ENCODE assay signal across 8 cellular contexts in genomic region chr20:18587665-18588553, GRCh38. TPM values are rescaled to one million over a fixed set of nuclear protein-coding genes. Genes with fewer than 3 reads are reported as not detected.
DNase-seq lines count a peak whose midpoint lies in the region; ATAC-seq and TF ChIP-seq lines count a peak whose summit lies in the region.

DTD1 (plus strand) TSS chr20:18588054; CDS start chr20:18588073, 19 bp downstream.

- H3K4me1 Mint-ChIP-seq in Calu3 (ENCODE audit: low read depth, unreplicated experiment): no peaks in the 10 kb centered on the region
- H3K4me1 Mint-ChIP-seq in activated CD8-positive, alpha-beta memory T cell treated with anti-CD3 and anti-CD28 coated beads, Interleukin-2, amount 10 ng/mL, durations not matched to agents 7 days and 5 days: peaks cover 25% of the 10 kb centered on the region

- intact Hi-C loops in Calu3 (cut with micrococcal nuclease; ENCODE audit: unreplicated experiment): no loop called here

- H3K27me3 Mint-ChIP-seq in Calu3 (ENCODE audit: unreplicated experiment): no peaks in the 10 kb centered on the region
- peaks cover 12% of the 10 kb centered on the region for H3K27me3 Mint-ChIP-seq in activated CD8-positive, alpha-beta memory T cell treated with anti-CD3 and anti-CD28 coated beads, Interleukin-2, amount 10 ng/mL, durations not matched to agents 7 days and 5 days

- DNase-seq in Calu3: peak; percentile 80
- DNase-seq in HT-29 (ENCODE audit: low spot score): peak; percentile 86
- peak; percentile 71 for DNase-seq in NOMO-1 treated with DMSO at 0.1 percent for 48 hours (lab: John Stamatoyannopoulos, UW; ENCODE audit: unreplicated experiment)
- peak; percentile 94 for DNase-seq in activated CD8-positive, alpha-beta memory T cell treated with anti-CD3 and anti-CD28 coated beads, Interleukin-2, amount 10 ng/mL, durations not matched to agents 7 days and 5 days
- peak; percentile 86 for DNase-seq in stimulated activated CD8-positive, alpha-beta memory T cell treated with anti-CD3 and anti-CD28 coated beads, Interleukin-15, amount 100 ng/mL, for 24 hours (ENCODE audit: low read depth)

- 1% methylated on average over 61 to 70 of the region's 88 CpGs for WGBS in mesodermal cell (ENCODE audit: insufficient coverage in 2 of 2), 2 experiments

- H3K36me3 Mint-ChIP-seq in Calu3 (ENCODE audit: insufficient read depth, unreplicated experiment): peaks cover 18% of the 10 kb centered on the region
- no peaks in the 10 kb centered on the region for H3K36me3 Mint-ChIP-seq in activated CD8-positive, alpha-beta memory T cell treated with anti-CD3 and anti-CD28 coated beads, Interleukin-2, amount 10 ng/mL, durations not matched to agents 7 days and 5 days

- H3K9me3 ChIP-seq in endocrine pancreas (ENCODE audit: control insufficient read depth, low read length) (no peaks in the 10 kb centered on the region), mesodermal cell (ENCODE audit: control insufficient read depth, low read length) (no peaks in the 10 kb centered on the region)

- H3K27me3 ChIP-seq in endocrine pancreas (ENCODE audit: control insufficient read depth, insufficient read depth, low read length): no peaks in the 10 kb centered on the region

- peak; percentile 86 for ATAC-seq in GM21360 (IDR thresholded peaks at IDR 0.05; ENCODE audit: unreplicated experiment)
- peak; percentile 89 for ATAC-seq in activated CD8-positive, alpha-beta memory T cell treated with anti-CD3 and anti-CD28 coated beads, Interleukin-2, amount 10 ng/mL, durations not matched to agents 7 days and 5 days

- H3K4me1 ChIP-seq in endocrine pancreas (ENCODE audit: control insufficient read depth, insufficient read depth, low read length) (no peaks in the 10 kb centered on the region), mesodermal cell (ENCODE audit: control insufficient read depth, insufficient read depth, low read length, poor library complexity, severe bottlenecking) (peaks cover 5% of the 10 kb centered on the region)

- H3K4me3 Mint-ChIP-seq in Calu3 (ENCODE audit: low read depth, unreplicated experiment): peak within 1 kb of the TSS; percentile 61
- H3K4me3 Mint-ChIP-seq in activated CD8-positive, alpha-beta memory T cell treated with anti-CD3 and anti-CD28 coated beads, Interleukin-2, amount 10 ng/mL, durations not matched to agents 7 days and 5 days: peak within 1 kb of the TSS; percentile 88

- peak within 1 kb of the TSS; percentile 66 for H3K27ac ChIP-seq in mesodermal cell (ENCODE audit: low read depth, low read length, severe bottlenecking)

- no peak for TF ChIP-seq CTCF in Calu3 (IDR thresholded peaks at IDR 0.05; ENCODE audit: unreplicated experiment)

- H3K27ac Mint-ChIP-seq in Calu3 (ENCODE audit: unreplicated experiment): peak within 1 kb of the TSS; percentile 33
- H3K27ac Mint-ChIP-seq in activated CD8-positive, alpha-beta memory T cell treated with anti-CD3 and anti-CD28 coated beads, Interleukin-2, amount 10 ng/mL, durations not matched to agents 7 days and 5 days: peak within 1 kb of the TSS; percentile 83

- H3K36me3 ChIP-seq in endocrine pancreas (ENCODE audit: control insufficient read depth, insufficient read depth, low read length): no peaks in the 10 kb centered on the region
- no peaks in the 10 kb centered on the region for H3K36me3 ChIP-seq in mesodermal cell (ENCODE audit: control insufficient read depth, insufficient read depth, low read length)

- CTCF ChIA-PET in Calu3 (lab: Charles Lee): no interaction called here
- CTCF ChIA-PET in activated CD8-positive, alpha-beta memory T cell treated with anti-CD3 and anti-CD28 coated beads, Interleukin-2, amount 10 ng/mL, durations not matched to agents 7 days and 5 days (lab: Charles Lee): interaction anchor here (0.6 to 1.3 kb wide), 3 partner anchors 11 to 174 kb away, joined by 3 to 5 read pairs (median 3); no protein-coding TSS in a partner anchor

- H3K9me3 Mint-ChIP-seq in Calu3 (ENCODE audit: low read depth, unreplicated experiment): no peaks in the 10 kb centered on the region
- H3K9me3 Mint-ChIP-seq in activated CD8-positive, alpha-beta memory T cell treated with anti-CD3 and anti-CD28 coated beads, Interleukin-2, amount 10 ng/mL, durations not matched to agents 7 days and 5 days (ENCODE audit: low read depth): no peaks in the 10 kb centered on the region

- H3K9ac ChIP-seq in endocrine pancreas (ENCODE audit: control insufficient read depth, insufficient read depth, low read length): peak within 1 kb of the TSS; percentile 76

- BruUV-seq in Calu3 (replicated peaks; lab: Mats Ljungman, UMichigan): no TSS peak

- H3K4me3 ChIP-seq in endocrine pancreas (ENCODE audit: control insufficient read depth, insufficient read depth, low read length) (peak within 1 kb of the TSS; percentile 80), mesodermal cell (ENCODE audit: extremely low read depth, insufficient read depth, low read length, poor library complexity, severe bottlenecking) (peak within 1 kb of the TSS; percentile 67)

RNA-seq across cellular contexts. Expression of gene DTD1, which starts in this region (rescaled TPM):
- 14.2 and 14.3 TPM in 2 replicates for total RNA-seq in Calu3 (2022)
- 48.0 and 50.0 TPM in 2 replicates for total RNA-seq in HT-29 (2014; rRNA removed; shearing (Covaris generic))
- 10 to 100 TPM; 31.9 to 33.5 TPM for total RNA-seq in activated CD8-positive, alpha-beta memory T cell treated with anti-CD3 and anti-CD28 coated beads, Interleukin-2, amount 10 ng/mL, durations not matched to agents 7 days and 5 days
- 47.3 TPM for polyA plus RNA-seq in mesodermal cell (2013, experiment 1 of 2)
- polyA plus RNA-seq in mesodermal cell (2013, experiment 2 of 2): 44.5 TPM

Comparison
In these comparisons a context has a peak if more than half of its experiments do, and no peak if none do; other contexts are left out.
1. Peak in every context shown above with its lines: DNase-seq, ATAC-seq, H3K4me3 ChIP-seq and H3K27ac ChIP-seq.